In genomic region chr7:143979359-143979758, GRCh38 we compare ENCODE assay signal across 1 cellular context.
TF ChIP-seq lines count a peak whose summit lies in the region.

No MANE protein-coding gene starts in this region.

TF ChIP-seq in GM12878, 131 proteins besides CTCF, POLR2A, EP300 and RAD21:
- TF ChIP-seq POLR2AphosphoS5 (IDR thresholded peaks at IDR 0.05; ENCODE audit: low read length) (no peak), KAT2A (conservative IDR thresholded peaks at IDR 0.05; ENCODE audit: control insufficient read depth, low read depth, low read length) (no peak), HDAC2 (IDR thresholded peaks at IDR 0.05) (no peak), RB1 (IDR thresholded peaks at IDR 0.05; ENCODE audit: borderline replicate concordance) (no peak), STAT3 (IDR thresholded peaks at IDR 0.05; ENCODE audit: low read depth, low read length) (no peak), ZNF384 (IDR thresholded peaks at IDR 0.05; ENCODE audit: borderline replicate concordance, low read depth, low read length) (no peak), EGR1 (IDR thresholded peaks at IDR 0.05; ENCODE audit: borderline replicate concordance in 1 of 2, low read depth in 2 of 2, low read length in 2 of 2) (no peak), BACH1 (IDR thresholded peaks at IDR 0.05; ENCODE audit: borderline replicate concordance) (no peak), CBX5 (IDR thresholded peaks at IDR 0.05; ENCODE audit: low read depth) (no peak), NFIC (IDR thresholded peaks at IDR 0.05; ENCODE audit: low read depth, low read length) (no peak)
- TF ChIP-seq, protein P1, sequence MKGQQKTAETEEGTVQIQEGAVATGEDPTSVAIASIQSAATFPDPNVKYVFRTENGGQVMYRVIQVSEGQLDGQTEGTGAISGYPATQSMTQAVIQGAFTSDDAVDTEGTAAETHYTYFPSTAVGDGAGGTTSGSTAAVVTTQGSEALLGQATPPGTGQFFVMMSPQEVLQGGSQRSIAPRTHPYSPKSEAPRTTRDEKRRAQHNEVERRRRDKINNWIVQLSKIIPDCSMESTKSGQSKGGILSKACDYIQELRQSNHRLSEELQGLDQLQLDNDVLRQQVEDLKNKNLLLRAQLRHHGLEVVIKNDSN (IDR thresholded peaks at IDR 0.05; ENCODE audit: borderline replicate concordance, extremely low read length, insufficient read depth, low read depth, low read length): no peak
- TF ChIP-seq, protein P2, sequence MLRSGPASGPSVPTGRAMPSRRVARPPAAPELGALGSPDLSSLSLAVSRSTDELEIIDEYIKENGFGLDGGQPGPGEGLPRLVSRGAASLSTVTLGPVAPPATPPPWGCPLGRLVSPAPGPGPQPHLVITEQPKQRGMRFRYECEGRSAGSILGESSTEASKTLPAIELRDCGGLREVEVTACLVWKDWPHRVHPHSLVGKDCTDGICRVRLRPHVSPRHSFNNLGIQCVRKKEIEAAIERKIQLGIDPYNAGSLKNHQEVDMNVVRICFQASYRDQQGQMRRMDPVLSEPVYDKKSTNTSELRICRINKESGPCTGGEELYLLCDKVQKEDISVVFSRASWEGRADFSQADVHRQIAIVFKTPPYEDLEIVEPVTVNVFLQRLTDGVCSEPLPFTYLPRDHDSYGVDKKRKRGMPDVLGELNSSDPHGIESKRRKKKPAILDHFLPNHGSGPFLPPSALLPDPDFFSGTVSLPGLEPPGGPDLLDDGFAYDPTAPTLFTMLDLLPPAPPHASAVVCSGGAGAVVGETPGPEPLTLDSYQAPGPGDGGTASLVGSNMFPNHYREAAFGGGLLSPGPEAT (IDR thresholded peaks at IDR 0.05; ENCODE audit: low read depth): no peak
